9 cellular contexts compared by ENCODE assay signal in genomic region chr14:64506751-64507150, GRCh38. TPM values are rescaled to one million over a fixed set of nuclear protein-coding genes. Genes with fewer than 3 reads are reported as not detected.
DNase-seq lines count a peak whose midpoint lies in the region; ATAC-seq and TF ChIP-seq lines count a peak whose summit lies in the region.
"Had no signal": no experiment of that assay in that cellular context is flagged by ENCODE, and none has a peak within 500 bp of the region (broad histone marks: within the 10 kb centered on the region; RNA-seq: fewer than 3 reads in every experiment).

No MANE protein-coding gene starts in this region.

- peaks cover 0 to 2% (median 0%) of the 10 kb centered on the region in 5 donors for H3K9me3 Mint-ChIP-seq in CD8-positive, alpha-beta memory T cell
- H3K9me3 Mint-ChIP-seq in neural progenitor cell, result no peaks in the 10 kb centered on the region

- H3K4me2 ChIP-seq in neural progenitor cell, result peak overlapping the region; percentile 89

- no peak for TF ChIP-seq CTCF in coronary artery (IDR thresholded peaks at IDR 0.05)
- TF ChIP-seq CTCF in neural progenitor cell (IDR thresholded peaks at IDR 0.05), result no peak
- TF ChIP-seq CTCF in ovary (IDR thresholded peaks at IDR 0.05), result no peak

- peak overlapping the region; percentile 93 to 99 (median 94) for H3K4me3 Mint-ChIP-seq in CD8-positive, alpha-beta memory T cell
- H3K4me3 Mint-ChIP-seq in neural progenitor cell, result peak overlapping the region; percentile 66

- H3K4me3 ChIP-seq in CD8-positive, alpha-beta memory T cell (ENCODE audit: low read length), result peak overlapping the region; percentile 77
- peak overlapping the region; percentile 91 for H3K4me3 ChIP-seq in coronary artery
- H3K4me3 ChIP-seq in neural progenitor cell, result no peak overlapping the region
- H3K4me3 ChIP-seq in ovary, result no peak overlapping the region

- no peak overlapping the region for H3K9ac ChIP-seq in neural progenitor cell

- intact Hi-C loops in ovary (cut with DNase I), result loop anchor here in 1 of 4 donors (10.0 kb wide), 1 partner anchor 162 kb away; no protein-coding TSS in a partner anchor

- peaks cover 0 to 4% of the 10 kb centered on the region in 2 donors for H3K27me3 Mint-ChIP-seq in CD8-positive, alpha-beta memory T cell
- peaks cover 2% of the 10 kb centered on the region for H3K27me3 Mint-ChIP-seq in neural progenitor cell (ENCODE audit: insufficient read depth, low read depth)

- ATAC-seq in HG03442 (IDR thresholded peaks at IDR 0.05; ENCODE audit: unreplicated experiment), result no peak

- POLR2A ChIA-PET in CD8-positive, alpha-beta memory T cell (lab: Charles Lee), result no interaction called here

- H3K27ac ChIP-seq in CD8-positive, alpha-beta memory T cell (ENCODE audit: low read depth, low read length), result no peak overlapping the region
- H3K27ac ChIP-seq in coronary artery (peak overlapping the region in 1 of 2 donors; percentile 18), neural progenitor cell (no peak overlapping the region), ovary (no peak overlapping the region)

- H3K36me3 Mint-ChIP-seq in CD8-positive, alpha-beta memory T cell, result peaks cover 0 to 39% (median 6%) of the 10 kb centered on the region in 3 donors
- H3K36me3 Mint-ChIP-seq in neural progenitor cell, result peaks cover 2% of the 10 kb centered on the region

- H3K79me2 ChIP-seq in neural progenitor cell (ENCODE audit: low read depth), result peaks cover 83% of the 10 kb centered on the region

- H3K4me1 Mint-ChIP-seq in CD8-positive, alpha-beta memory T cell, result peaks cover 66 to 79% (median 74%) of the 10 kb centered on the region in 3 donors
- H3K4me1 Mint-ChIP-seq in neural progenitor cell, result peaks cover 43% of the 10 kb centered on the region

- H3K36me3 ChIP-seq in CD8-positive, alpha-beta memory T cell (ENCODE audit: insufficient read depth, low read length), result no peaks in the 10 kb centered on the region
- H3K36me3 ChIP-seq in neural progenitor cell (no peaks in the 10 kb centered on the region), ovary (no peaks in the 10 kb centered on the region)

- no peak overlapping the region for H2AFZ ChIP-seq in neural progenitor cell (replicated peaks)

- CTCF ChIA-PET in CD8-positive, alpha-beta memory T cell (lab: Charles Lee), result interaction anchor here (1.8 kb wide), 1 partner anchor 9 kb away, joined by 3 read pairs; no protein-coding TSS in a partner anchor

- H3K9me3 ChIP-seq in CD8-positive, alpha-beta memory T cell (ENCODE audit: low read length), result no peaks in the 10 kb centered on the region
- no peaks in the 10 kb centered on the region for H3K9me3 ChIP-seq in neural progenitor cell (ENCODE audit: low read depth)
- H3K9me3 ChIP-seq in ovary, result no peaks in the 10 kb centered on the region

- TF ChIP-seq POLR2A in ovary (IDR thresholded peaks at IDR 0.05), result no peak

- H3F3A ChIP-seq in neural progenitor cell (ENCODE audit: low read depth), result peaks cover 39% of the 10 kb centered on the region

- peaks cover 51% of the 10 kb centered on the region for H4K20me1 ChIP-seq in neural progenitor cell (ENCODE audit: low read depth)

- no peak for DNase-seq in CD8-positive, alpha-beta memory T cell
- DNase-seq in MV-4-11 (lab: John Stamatoyannopoulos, UW), result peak; percentile 30
- DNase-seq in coronary artery (ENCODE audit: low spot score), result no peak
- DNase-seq in neural progenitor cell (ENCODE audit: low spot score), result no peak
- DNase-seq in NCI-H1105 (lab: John Stamatoyannopoulos, UW), result no peak
- DNase-seq in GF-D8 (lab: John Stamatoyannopoulos, UW), result no peak
- no peak for DNase-seq in ovary
- DNase-seq: cortex of kidney had no signal

- peak overlapping the region; percentile 93 to 98 (median 97) for H3K27ac Mint-ChIP-seq in CD8-positive, alpha-beta memory T cell
- no peak overlapping the region for H3K27ac Mint-ChIP-seq in neural progenitor cell

- WGBS in ovary, 3 donors, result 16 to 31% (median 19%) methylated on average over 3 of the region's 3 CpGs

- H3K27me3 ChIP-seq in CD8-positive, alpha-beta memory T cell (ENCODE audit: insufficient read depth, low read length, poor library complexity, severe bottlenecking), result no peaks in the 10 kb centered on the region
- H3K27me3 ChIP-seq in neural progenitor cell (no peaks in the 10 kb centered on the region), ovary (no peaks in the 10 kb centered on the region)

- no peak for TF ChIP-seq EP300 in ovary (IDR thresholded peaks at IDR 0.05)

- H3K4me1 ChIP-seq in CD8-positive, alpha-beta memory T cell (ENCODE audit: insufficient read depth, low read length), result peaks cover 56% of the 10 kb centered on the region
- peaks cover 29% of the 10 kb centered on the region for H3K4me1 ChIP-seq in neural progenitor cell
- H3K4me1 ChIP-seq in ovary (ENCODE audit: insufficient read depth), result peaks cover 8% of the 10 kb centered on the region

RNA-seq across cellular contexts. Expression of gene ZBTB1, which starts 2.2 kb away (rescaled TPM):
- total RNA-seq in CD8-positive, alpha-beta memory T cell, result 10 to 100 TPM; 48.2 to 48.4 TPM
- 51.7 TPM for polyA plus RNA-seq in CD8-positive, alpha-beta memory T cell
- total RNA-seq in neural progenitor cell (ENCODE audit: low replicate concordance) (40.9 and 53.3 TPM in 2 replicates), ovary (10 to 100 TPM; 30.6 to 35.8 (median 34.6) TPM)
- polyA plus RNA-seq in ovary, result 10 to 100 TPM; 13.0 to 28.3 TPM

RNA-seq across cellular contexts. Expression of gene ZBTB25, which starts 3.1 kb away (rescaled TPM):
- total RNA-seq in CD8-positive, alpha-beta memory T cell, result 10 to 100 TPM; 21.7 to 22.9 TPM
- polyA plus RNA-seq in CD8-positive, alpha-beta memory T cell, result 34.9 TPM
- total RNA-seq in neural progenitor cell (ENCODE audit: low replicate concordance) (11.6 and 14.3 TPM in 2 replicates), ovary (10 to 100 TPM; 10.2 to 22.6 (median 13.9) TPM)
- 10 to 100 TPM in 1 of 2 donors, 1 to 10 TPM in 1; 3.5 to 12.3 TPM for polyA plus RNA-seq in ovary

RNA-seq across cellular contexts. Expression of gene HSPA2, which starts 33.8 kb away (rescaled TPM):
- total RNA-seq in CD8-positive, alpha-beta memory T cell, result 1 to 10 TPM; 1.9 TPM
- 0.87 TPM for polyA plus RNA-seq in CD8-positive, alpha-beta memory T cell
- total RNA-seq in neural progenitor cell (ENCODE audit: low replicate concordance), result 5.5 and 9.2 TPM in 2 replicates
- total RNA-seq in ovary, result 10 to 100 TPM in 3 of 7 donors, 1 to 10 TPM in 4; 5.1 to 49.7 (median 9.9) TPM
- polyA plus RNA-seq in ovary, result 1 to 10 TPM; 6.2 to 8.4 TPM

RNA-seq across cellular contexts. Expression of gene AKAP5, which starts 41.5 kb away (rescaled TPM):
- total RNA-seq in CD8-positive, alpha-beta memory T cell, result 1 to 10 TPM; 3.1 to 3.6 TPM
- polyA plus RNA-seq in CD8-positive, alpha-beta memory T cell, result 1.0 TPM
- 2.4 and 3.2 TPM in 2 replicates for total RNA-seq in neural progenitor cell (ENCODE audit: low replicate concordance)
- 1 to 10 TPM in 1 of 7 donors, under 1 TPM in 6; 0.12 to 1.7 (median 0.56) TPM for total RNA-seq in ovary
- polyA plus RNA-seq in ovary, result under 1 TPM; 0.16 to 0.83 TPM

RNA-seq across cellular contexts. Expression of gene PPP1R36, which starts 43.0 kb away (rescaled TPM):
- under 1 TPM; 0.22 to 0.24 TPM for total RNA-seq in CD8-positive, alpha-beta memory T cell
- polyA plus RNA-seq in CD8-positive, alpha-beta memory T cell, result 0.25 TPM
- total RNA-seq in neural progenitor cell (ENCODE audit: low replicate concordance) (0.81 TPM in 1 of 2 replicates, not detected in the other), ovary (1 to 10 TPM in 1 of 7 donors, under 1 TPM in 4, not detected in 2; 0.27 to 6.7 (median 0.48) TPM)
- under 1 TPM; 0.24 to 0.68 TPM for polyA plus RNA-seq in ovary

Comparison
In these comparisons a context has a peak if more than half of its experiments do, and no peak if none do; other contexts are left out.
1. H3K4me3 ChIP-seq: peak in CD8-positive, alpha-beta memory T cell (single experiment) and coronary artery (single experiment); none in neural progenitor cell (single experiment) and ovary (single experiment).